In the genomic region with DNA sequence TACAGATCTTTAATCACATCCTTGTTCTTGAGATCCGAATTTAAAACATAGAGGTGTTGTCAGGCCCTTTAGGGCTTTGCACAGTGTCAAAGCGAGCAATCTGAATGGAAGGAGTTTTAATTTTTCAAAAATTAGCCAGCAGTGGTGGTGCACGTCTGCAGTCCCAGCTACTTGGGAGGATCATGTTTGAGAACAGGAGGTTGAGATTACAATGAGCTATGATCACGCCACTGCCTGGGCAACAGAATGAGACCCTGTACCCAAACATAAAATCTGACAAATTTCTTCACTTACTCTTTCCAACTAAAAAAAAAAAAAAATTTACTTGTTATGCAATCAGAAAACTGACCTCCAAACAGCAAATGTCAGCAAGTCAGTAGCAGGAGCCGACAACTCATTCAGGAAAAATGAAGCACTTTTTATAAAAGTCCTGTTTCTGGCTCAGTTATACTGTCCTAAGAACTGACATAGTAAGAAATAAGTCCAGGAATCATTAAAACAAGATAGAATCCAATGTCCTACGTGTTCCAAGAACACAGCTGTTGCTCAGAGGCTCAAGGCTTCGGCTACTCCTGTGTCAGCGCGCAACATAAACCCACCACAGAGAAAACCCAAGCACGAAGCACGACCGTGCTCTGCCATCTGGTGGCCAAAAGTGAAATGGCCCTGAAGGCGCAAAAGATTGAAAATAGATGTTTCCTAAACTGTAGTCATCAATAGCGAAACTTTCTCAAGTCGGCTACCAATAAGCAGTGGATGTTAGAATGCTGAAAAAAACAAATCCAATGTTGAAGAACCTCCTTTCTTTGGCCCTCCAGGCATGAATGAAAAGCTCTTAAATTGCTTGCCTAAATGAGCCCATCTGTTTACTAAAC, we compare ENCODE assay signal across 8 cellular contexts.
DNase-seq lines count a peak whose midpoint lies in the region; TF ChIP-seq lines count a peak whose summit lies in the region.

No MANE protein-coding gene starts in this region.

- 25 to 28% methylated on average over 15 of the region's 15 CpGs for WGBS in thyroid gland, 2 donors

- TF ChIP-seq CTCF in GM20000 (IDR thresholded peaks at IDR 0.05; ENCODE audit: extremely low read depth, missing control alignments) (peak; percentile 82), thyroid gland (IDR thresholded peaks at IDR 0.05) (peak; percentile 61 to 95 (median 84))

- DNase-seq in DMS114 treated with DMSO at 0.1 percent for 48 hours (lab: John Stamatoyannopoulos, UW; ENCODE audit: unreplicated experiment), result peak; percentile 55
- peak; percentile 79 for DNase-seq in GM20000 (ENCODE audit: low spot score)
- peak; percentile 55 for DNase-seq in HS-5 (ENCODE audit: low read depth)
- DNase-seq in OCI-M1 (lab: John Stamatoyannopoulos, UW), result peak; percentile 79
- DNase-seq in activated T-cell treated with anti-CD3 and anti-CD28 coated beads, Interleukin-2, amount 50 U/mL, for 48 hours, result peak; percentile 75 to 78
- peak; percentile 84 for DNase-seq in fibroblast of peridontal ligament (ENCODE audit: extremely low read depth)
- peak; percentile 23 for DNase-seq in occipital lobe (lab: John Stamatoyannopoulos, UW)
- peak; percentile 58 to 62 for DNase-seq in thyroid gland

- peaks cover 0 to 9% of the 10 kb centered on the region in 2 donors for H3K4me1 ChIP-seq in thyroid gland

- H3K4me3 ChIP-seq in thyroid gland (replicated peaks in 1 of 3), result no peak overlapping the region

- no peaks in the 10 kb centered on the region for H3K36me3 ChIP-seq in thyroid gland

- no peak overlapping the region for H3K27ac ChIP-seq in thyroid gland

- intact Hi-C loops in thyroid gland (cut with DNase I), result no loop called here

- H3K27me3 ChIP-seq in thyroid gland, result no peaks in the 10 kb centered on the region

- no peaks in the 10 kb centered on the region for H3K9me3 ChIP-seq in thyroid gland

- TF ChIP-seq POLR2A in thyroid gland (IDR thresholded peaks at IDR 0.05), result no peak

Comparison
In these comparisons a context has a peak if more than half of its experiments do, and no peak if none do; other contexts are left out.
1. DNase-seq: peak in every context shown above with its lines; median percentile 84 in fibroblast of peridontal ligament; 79 in GM20000; 79 in OCI-M1; 76 in activated T-cell treated with anti-CD3 and anti-CD28 coated beads, Interleukin-2, amount 50 U/mL, for 48 hours; 60 in thyroid gland; 55 in DMS114 treated with DMSO at 0.1 percent for 48 hours; 55 in HS-5; 23 in occipital lobe.